Comparison of ENCODE assay signal across 1 cellular context in genomic region chr12:109995703-109996482, GRCh38.
TF ChIP-seq lines count a peak whose summit lies in the region.

Gene GIT2, minus strand, starts transcription at chr12:109996368. Its CDS starts 144 bp downstream, at chr12:109996224.

TF ChIP-seq in K562, 482 proteins besides CTCF, POLR2A, EP300 and RAD21 (continued from another document and continues in another):
- TF ChIP-seq, protein P1, sequence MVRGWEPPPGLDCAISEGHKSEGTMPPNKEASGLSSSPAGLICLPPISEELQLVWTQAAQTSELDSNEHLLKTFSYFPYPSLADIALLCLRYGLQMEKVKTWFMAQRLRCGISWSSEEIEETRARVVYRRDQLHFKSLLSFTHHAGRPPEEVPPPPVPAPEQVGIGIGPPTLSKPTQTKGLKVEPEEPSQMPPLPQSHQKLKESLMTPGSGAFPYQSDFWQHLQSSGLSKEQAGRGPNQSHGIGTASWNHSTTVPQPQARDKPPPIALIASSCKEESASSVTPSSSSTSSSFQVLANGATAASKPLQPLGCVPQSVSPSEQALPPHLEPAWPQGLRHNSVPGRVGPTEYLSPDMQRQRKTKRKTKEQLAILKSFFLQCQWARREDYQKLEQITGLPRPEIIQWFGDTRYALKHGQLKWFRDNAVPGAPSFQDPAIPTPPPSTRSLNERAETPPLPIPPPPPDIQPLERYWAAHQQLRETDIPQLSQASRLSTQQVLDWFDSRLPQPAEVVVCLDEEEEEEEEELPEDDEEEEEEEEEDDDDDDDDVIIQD (CRISPR knock-in tag; IDR thresholded peaks at IDR 0.05), result no peak
- TF ChIP-seq MEIS2 (IDR thresholded peaks at IDR 0.05; ENCODE audit: partially characterized antibody) (peak; percentile 79), NR3C1 (CRISPR knock-in tag; IDR thresholded peaks at IDR 0.05) (no peak), ARNT (IDR thresholded peaks at IDR 0.05) (no peak), HNRNPK (IDR thresholded peaks at IDR 0.05; ENCODE audit: low read depth, low read length, poor library complexity, severe bottlenecking) (no peak), ZNF274 (IDR thresholded peaks at IDR 0.05; ENCODE audit: borderline replicate concordance, low read depth, low read length) (no peak), SMAD3 (CRISPR knock-in tag; conservative IDR thresholded peaks at IDR 0.05) (no peak), TCFL5 (CRISPR knock-in tag; conservative IDR thresholded peaks at IDR 0.05) (no peak), MBD2 (IDR thresholded peaks at IDR 0.05; ENCODE audit: borderline replicate concordance, low read depth) (no peak; the same call in 1 of the 2 replicates), JUN (IDR thresholded peaks at IDR 0.05; ENCODE audit: borderline replicate concordance, low read depth, low read length) (no peak), JUN (CRISPR knock-in tag; IDR thresholded peaks at IDR 0.05; ENCODE audit: borderline replicate concordance) (no peak), ZC3H11A (IDR thresholded peaks at IDR 0.05; ENCODE audit: low read depth, low read length) (no peak), MAFF (IDR thresholded peaks at IDR 0.05; ENCODE audit: low read length) (no peak), CREM (IDR thresholded peaks at IDR 0.05; ENCODE audit: low read depth) (peak; percentile 58), ETV6 (IDR thresholded peaks at IDR 0.05; ENCODE audit: borderline replicate concordance in 1 of 2, low read depth in 2 of 2, low read length in 1 of 2) (no peak), ETV6 (CRISPR knock-in tag; IDR thresholded peaks at IDR 0.05; ENCODE audit: borderline replicate concordance) (no peak), EHMT2 (IDR thresholded peaks at IDR 0.05) (no peak), TCF7 (IDR thresholded peaks at IDR 0.05; ENCODE audit: borderline replicate concordance) (no peak), RB1 (IDR thresholded peaks at IDR 0.05; ENCODE audit: low read depth) (peak; percentile 71), HOXB6 (CRISPR knock-in tag; IDR thresholded peaks at IDR 0.05; ENCODE audit: borderline replicate concordance) (no peak), E2F3 (CRISPR knock-in tag; IDR thresholded peaks at IDR 0.05) (no peak), SRSF9 (IDR thresholded peaks at IDR 0.05; ENCODE audit: borderline replicate concordance, low read depth, low read length) (no peak), STAT5B (CRISPR knock-in tag; IDR thresholded peaks at IDR 0.05) (no peak), ZNF311 (CRISPR knock-in tag; IDR thresholded peaks at IDR 0.05) (no peak), ZNF224 (CRISPR knock-in tag; IDR thresholded peaks at IDR 0.05) (no peak), TRIM28 (IDR thresholded peaks at IDR 0.05) (no peak), SP1 (CRISPR knock-in tag; IDR thresholded peaks at IDR 0.05) (peak; percentile 43; the same call in 1 of the 2 replicates), POLR2B (IDR thresholded peaks at IDR 0.05; ENCODE audit: low read depth, partially characterized antibody) (peak; percentile 67), TOE1 (IDR thresholded peaks at IDR 0.05; ENCODE audit: borderline replicate concordance) (peak; percentile 99), TOE1 (CRISPR knock-in tag; IDR thresholded peaks at IDR 0.05; ENCODE audit: borderline replicate concordance, low read depth) (0 out of 2 replicates have a peak, but pooled peaks have one; percentile 17), CBX1 (IDR thresholded peaks at IDR 0.05; ENCODE audit: low read depth) (no peak), PHF20 (IDR thresholded peaks at IDR 0.05; ENCODE audit: partially characterized antibody) (peak; percentile 82), MNT (conservative IDR thresholded peaks at IDR 0.05) (peak; percentile 48 to 72; a peak in 3 of 4 replicates), DACH1 (IDR thresholded peaks at IDR 0.05; ENCODE audit: partially characterized antibody) (peak; percentile 28), REST (CRISPR knock-in tag; IDR thresholded peaks at IDR 0.05; ENCODE audit: low read depth) (0 out of 2 replicates have a peak, but pooled peaks have one; percentile 59), ZNF696 (CRISPR knock-in tag; conservative IDR thresholded peaks at IDR 0.05) (no peak), DMBX1 (CRISPR knock-in tag; IDR thresholded peaks at IDR 0.05; ENCODE audit: borderline replicate concordance) (no peak)
- TF ChIP-seq, protein P2, sequence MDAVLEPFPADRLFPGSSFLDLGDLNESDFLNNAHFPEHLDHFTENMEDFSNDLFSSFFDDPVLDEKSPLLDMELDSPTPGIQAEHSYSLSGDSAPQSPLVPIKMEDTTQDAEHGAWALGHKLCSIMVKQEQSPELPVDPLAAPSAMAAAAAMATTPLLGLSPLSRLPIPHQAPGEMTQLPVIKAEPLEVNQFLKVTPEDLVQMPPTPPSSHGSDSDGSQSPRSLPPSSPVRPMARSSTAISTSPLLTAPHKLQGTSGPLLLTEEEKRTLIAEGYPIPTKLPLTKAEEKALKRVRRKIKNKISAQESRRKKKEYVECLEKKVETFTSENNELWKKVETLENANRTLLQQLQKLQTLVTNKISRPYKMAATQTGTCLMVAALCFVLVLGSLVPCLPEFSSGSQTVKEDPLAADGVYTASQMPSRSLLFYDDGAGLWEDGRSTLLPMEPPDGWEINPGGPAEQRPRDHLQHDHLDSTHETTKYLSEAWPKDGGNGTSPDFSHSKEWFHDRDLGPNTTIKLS (IDR thresholded peaks at IDR 0.05; ENCODE audit: borderline replicate concordance, low read depth), result no peak
- TF ChIP-seq, protein P3, sequence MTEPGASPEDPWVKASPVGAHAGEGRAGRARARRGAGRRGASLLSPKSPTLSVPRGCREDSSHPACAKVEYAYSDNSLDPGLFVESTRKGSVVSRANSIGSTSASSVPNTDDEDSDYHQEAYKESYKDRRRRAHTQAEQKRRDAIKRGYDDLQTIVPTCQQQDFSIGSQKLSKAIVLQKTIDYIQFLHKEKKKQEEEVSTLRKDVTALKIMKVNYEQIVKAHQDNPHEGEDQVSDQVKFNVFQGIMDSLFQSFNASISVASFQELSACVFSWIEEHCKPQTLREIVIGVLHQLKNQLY (CRISPR knock-in tag; conservative IDR thresholded peaks at IDR 0.05), result no peak
- TF ChIP-seq, protein P4, sequence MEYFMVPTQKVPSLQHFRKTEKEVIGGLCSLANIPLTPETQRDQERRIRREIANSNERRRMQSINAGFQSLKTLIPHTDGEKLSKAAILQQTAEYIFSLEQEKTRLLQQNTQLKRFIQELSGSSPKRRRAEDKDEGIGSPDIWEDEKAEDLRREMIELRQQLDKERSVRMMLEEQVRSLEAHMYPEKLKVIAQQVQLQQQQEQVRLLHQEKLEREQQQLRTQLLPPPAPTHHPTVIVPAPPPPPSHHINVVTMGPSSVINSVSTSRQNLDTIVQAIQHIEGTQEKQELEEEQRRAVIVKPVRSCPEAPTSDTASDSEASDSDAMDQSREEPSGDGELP (CRISPR knock-in tag; IDR thresholded peaks at IDR 0.05; ENCODE audit: borderline replicate concordance), result peak; percentile 92
- TF ChIP-seq, protein P5, sequence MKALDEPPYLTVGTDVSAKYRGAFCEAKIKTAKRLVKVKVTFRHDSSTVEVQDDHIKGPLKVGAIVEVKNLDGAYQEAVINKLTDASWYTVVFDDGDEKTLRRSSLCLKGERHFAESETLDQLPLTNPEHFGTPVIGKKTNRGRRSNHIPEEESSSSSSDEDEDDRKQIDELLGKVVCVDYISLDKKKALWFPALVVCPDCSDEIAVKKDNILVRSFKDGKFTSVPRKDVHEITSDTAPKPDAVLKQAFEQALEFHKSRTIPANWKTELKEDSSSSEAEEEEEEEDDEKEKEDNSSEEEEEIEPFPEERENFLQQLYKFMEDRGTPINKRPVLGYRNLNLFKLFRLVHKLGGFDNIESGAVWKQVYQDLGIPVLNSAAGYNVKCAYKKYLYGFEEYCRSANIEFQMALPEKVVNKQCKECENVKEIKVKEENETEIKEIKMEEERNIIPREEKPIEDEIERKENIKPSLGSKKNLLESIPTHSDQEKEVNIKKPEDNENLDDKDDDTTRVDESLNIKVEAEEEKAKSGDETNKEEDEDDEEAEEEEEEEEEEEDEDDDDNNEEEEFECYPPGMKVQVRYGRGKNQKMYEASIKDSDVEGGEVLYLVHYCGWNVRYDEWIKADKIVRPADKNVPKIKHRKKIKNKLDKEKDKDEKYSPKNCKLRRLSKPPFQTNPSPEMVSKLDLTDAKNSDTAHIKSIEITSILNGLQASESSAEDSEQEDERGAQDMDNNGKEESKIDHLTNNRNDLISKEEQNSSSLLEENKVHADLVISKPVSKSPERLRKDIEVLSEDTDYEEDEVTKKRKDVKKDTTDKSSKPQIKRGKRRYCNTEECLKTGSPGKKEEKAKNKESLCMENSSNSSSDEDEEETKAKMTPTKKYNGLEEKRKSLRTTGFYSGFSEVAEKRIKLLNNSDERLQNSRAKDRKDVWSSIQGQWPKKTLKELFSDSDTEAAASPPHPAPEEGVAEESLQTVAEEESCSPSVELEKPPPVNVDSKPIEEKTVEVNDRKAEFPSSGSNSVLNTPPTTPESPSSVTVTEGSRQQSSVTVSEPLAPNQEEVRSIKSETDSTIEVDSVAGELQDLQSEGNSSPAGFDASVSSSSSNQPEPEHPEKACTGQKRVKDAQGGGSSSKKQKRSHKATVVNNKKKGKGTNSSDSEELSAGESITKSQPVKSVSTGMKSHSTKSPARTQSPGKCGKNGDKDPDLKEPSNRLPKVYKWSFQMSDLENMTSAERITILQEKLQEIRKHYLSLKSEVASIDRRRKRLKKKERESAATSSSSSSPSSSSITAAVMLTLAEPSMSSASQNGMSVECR (CRISPR knock-in tag; IDR thresholded peaks at IDR 0.05), result peak; percentile 60; the same call in 1 of the 2 replicates
- TF ChIP-seq, protein P6, sequence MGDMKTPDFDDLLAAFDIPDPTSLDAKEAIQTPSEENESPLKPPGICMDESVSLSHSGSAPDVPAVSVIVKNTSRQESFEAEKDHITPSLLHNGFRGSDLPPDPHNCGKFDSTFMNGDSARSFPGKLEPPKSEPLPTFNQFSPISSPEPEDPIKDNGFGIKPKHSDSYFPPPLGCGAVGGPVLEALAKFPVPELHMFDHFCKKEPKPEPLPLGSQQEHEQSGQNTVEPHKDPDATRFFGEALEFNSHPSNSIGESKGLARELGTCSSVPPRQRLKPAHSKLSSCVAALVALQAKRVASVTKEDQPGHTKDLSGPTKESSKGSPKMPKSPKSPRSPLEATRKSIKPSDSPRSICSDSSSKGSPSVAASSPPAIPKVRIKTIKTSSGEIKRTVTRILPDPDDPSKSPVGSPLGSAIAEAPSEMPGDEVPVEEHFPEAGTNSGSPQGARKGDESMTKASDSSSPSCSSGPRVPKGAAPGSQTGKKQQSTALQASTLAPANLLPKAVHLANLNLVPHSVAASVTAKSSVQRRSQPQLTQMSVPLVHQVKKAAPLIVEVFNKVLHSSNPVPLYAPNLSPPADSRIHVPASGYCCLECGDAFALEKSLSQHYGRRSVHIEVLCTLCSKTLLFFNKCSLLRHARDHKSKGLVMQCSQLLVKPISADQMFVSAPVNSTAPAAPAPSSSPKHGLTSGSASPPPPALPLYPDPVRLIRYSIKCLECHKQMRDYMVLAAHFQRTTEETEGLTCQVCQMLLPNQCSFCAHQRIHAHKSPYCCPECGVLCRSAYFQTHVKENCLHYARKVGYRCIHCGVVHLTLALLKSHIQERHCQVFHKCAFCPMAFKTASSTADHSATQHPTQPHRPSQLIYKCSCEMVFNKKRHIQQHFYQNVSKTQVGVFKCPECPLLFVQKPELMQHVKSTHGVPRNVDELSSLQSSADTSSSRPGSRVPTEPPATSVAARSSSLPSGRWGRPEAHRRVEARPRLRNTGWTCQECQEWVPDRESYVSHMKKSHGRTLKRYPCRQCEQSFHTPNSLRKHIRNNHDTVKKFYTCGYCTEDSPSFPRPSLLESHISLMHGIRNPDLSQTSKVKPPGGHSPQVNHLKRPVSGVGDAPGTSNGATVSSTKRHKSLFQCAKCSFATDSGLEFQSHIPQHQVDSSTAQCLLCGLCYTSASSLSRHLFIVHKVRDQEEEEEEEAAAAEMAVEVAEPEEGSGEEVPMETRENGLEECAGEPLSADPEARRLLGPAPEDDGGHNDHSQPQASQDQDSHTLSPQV (IDR thresholded peaks at IDR 0.05), result no peak
- TF ChIP-seq, protein P7, sequence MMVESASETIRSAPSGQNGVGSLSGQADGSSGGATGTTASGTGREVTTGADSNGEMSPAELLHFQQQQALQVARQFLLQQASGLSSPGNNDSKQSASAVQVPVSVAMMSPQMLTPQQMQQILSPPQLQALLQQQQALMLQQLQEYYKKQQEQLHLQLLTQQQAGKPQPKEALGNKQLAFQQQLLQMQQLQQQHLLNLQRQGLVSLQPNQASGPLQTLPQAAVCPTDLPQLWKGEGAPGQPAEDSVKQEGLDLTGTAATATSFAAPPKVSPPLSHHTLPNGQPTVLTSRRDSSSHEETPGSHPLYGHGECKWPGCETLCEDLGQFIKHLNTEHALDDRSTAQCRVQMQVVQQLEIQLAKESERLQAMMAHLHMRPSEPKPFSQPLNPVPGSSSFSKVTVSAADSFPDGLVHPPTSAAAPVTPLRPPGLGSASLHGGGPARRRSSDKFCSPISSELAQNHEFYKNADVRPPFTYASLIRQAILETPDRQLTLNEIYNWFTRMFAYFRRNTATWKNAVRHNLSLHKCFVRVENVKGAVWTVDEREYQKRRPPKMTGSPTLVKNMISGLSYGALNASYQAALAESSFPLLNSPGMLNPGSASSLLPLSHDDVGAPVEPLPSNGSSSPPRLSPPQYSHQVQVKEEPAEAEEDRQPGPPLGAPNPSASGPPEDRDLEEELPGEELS (CRISPR knock-in tag; IDR thresholded peaks at IDR 0.05; ENCODE audit: borderline replicate concordance), result no peak; the same call in 1 of the 2 replicates
